22 cellular contexts compared by ENCODE assay signal in genomic region chr6:24340998-24341934, GRCh38. TPM values are rescaled to one million over a fixed set of nuclear protein-coding genes. Genes with fewer than 3 reads are reported as not detected.
A peak's percentile ranks its signal among the peaks of the same experiment; 100 is the strongest.
DNase-seq lines count a peak whose midpoint lies in the region; ATAC-seq, FAIRE-seq and TF ChIP-seq lines count a peak whose summit lies in the region.
"Had no signal": no experiment of that assay in that cellular context is flagged by ENCODE, and none has a peak within 500 bp of the region (broad histone marks: within the 10 kb centered on the region; RNA-seq: fewer than 3 reads in every experiment).

No MANE protein-coding gene starts in this region.

- ATAC-seq in pancreas (peak; percentile 82 to 94 (median 90)), GM18505 (IDR thresholded peaks at IDR 0.05; ENCODE audit: unreplicated experiment) (no peak), Right ventricle myocardium inferior (no peak), GM21737 (IDR thresholded peaks at IDR 0.05; ENCODE audit: unreplicated experiment) (no peak)
- ATAC-seq: CD8-positive, alpha-beta T cell; gastrocnemius medialis; psoas muscle had no signal

- 46 to 50% methylated on average over 6 of the region's 6 CpGs for WGBS in pancreas, 2 donors

- H3K27me3 ChIP-seq in kidney epithelial cell (ENCODE audit: control insufficient read depth, insufficient read depth, low read length) (no peaks in the 10 kb centered on the region), pancreas (no peaks in the 10 kb centered on the region)

- H3K9me3 ChIP-seq in pancreas, result no peaks in the 10 kb centered on the region
- H3K9me3 ChIP-seq: gastrocnemius medialis, psoas muscle had no signal

- no peak for FAIRE-seq in pancreas (lab: Jason Lieb, UNC)

- intact Hi-C loops in pancreas (cut with DNase I) (no loop called here), Right ventricle myocardium inferior (cut with DNase I) (no loop called here)

- H3K4me1 ChIP-seq in pancreas, result peaks cover 0 to 13% (median 8%) of the 10 kb centered on the region in 3 donors
- H3K4me1 ChIP-seq: gastrocnemius medialis, psoas muscle, tibial artery had no signal

- H3K4me3 ChIP-seq in kidney epithelial cell (ENCODE audit: low read depth, low read length), result no peak overlapping the region
- H3K4me3 ChIP-seq in pancreas, result no peak overlapping the region
- H3K4me3 ChIP-seq: gastrocnemius medialis, psoas muscle, smooth muscle cell, tibial artery had no signal

- H3K36me3 ChIP-seq in kidney epithelial cell (ENCODE audit: control insufficient read depth, insufficient read depth, low read length) (peaks cover 3% of the 10 kb centered on the region), pancreas (peaks cover 0 to 3% (median 0%) of the 10 kb centered on the region in 3 donors)
- H3K36me3 ChIP-seq: gastrocnemius medialis, tibial artery had no signal

- no peak for TF ChIP-seq CTCF in kidney epithelial cell (IDR thresholded peaks at IDR 0.05; ENCODE audit: insufficient read depth, low read length, poor library complexity, severe bottlenecking)
- no peak for TF ChIP-seq CTCF in pancreas (IDR thresholded peaks at IDR 0.05)

- TF ChIP-seq POLR2A in GM18505 (IDR thresholded peaks at IDR 0.05; ENCODE audit: borderline replicate concordance, extremely low read depth, insufficient read depth, insufficient read length), result no peak

- DNase-seq in HuH-7 (ENCODE audit: low spot score) (peak; percentile 34), astrocyte of the hippocampus (ENCODE audit: low read depth, low spot score) (peak; percentile 38), kidney epithelial cell (ENCODE audit: low read depth) (peak; percentile 89), pancreas (peak in 2 of 6 donors; percentile 19 to 28), NCI-H2029 treated with DMSO at 0.1 percent for 48 hours (lab: John Stamatoyannopoulos, UW) (no peak), Right ventricle myocardium inferior (ENCODE audit: missing footprints) (no peak)
- DNase-seq: activated CD4-positive, alpha-beta T cell treated with anti-CD3 and anti-CD28 coated beads, Interleukin-2, amount 10 ng/mL, durations not matched to agents 7 days and 5 days; CD8-positive, alpha-beta T cell; dermis blood vessel endothelial cell; gastrocnemius medialis; HCEC 1CT; Kasumi-1; NCI-H1092 treated with DMSO at 0.1 percent for 48 hours; NCI-H2107; NCI-H524; psoas muscle; stimulated activated CD4-positive, alpha-beta T cell treated with anti-CD3 and anti-CD28 coated beads, Interleukin-2, amount 100 ng/mL, for 48 hours; stimulated activated naive CD4-positive, alpha-beta T cell treated with Interleukin-2 at 50 U/mL for 16 hours; tibial artery had no signal

- H3K27ac ChIP-seq in pancreas, result peak overlapping the region in 2 of 4 donors; percentile 62 to 68
- H3K27ac ChIP-seq: gastrocnemius medialis, psoas muscle, tibial artery had no signal

RNA-seq across cellular contexts. Expression of gene DCDC2, which starts 16.6 kb away (rescaled TPM):
- total RNA-seq in kidney epithelial cell (37.1 and 43.9 TPM in 2 replicates), pancreas (10 to 100 TPM; 20.6 to 40.4 (median 23.9) TPM), Right ventricle myocardium inferior (not detected)
- 10 to 100 TPM; 13.1 to 13.2 TPM for polyA plus RNA-seq in pancreas
- total RNA-seq: activated CD4-positive, alpha-beta T cell treated with anti-CD3 and anti-CD28 coated beads, Interleukin-2, amount 10 ng/mL, durations not matched to agents 7 days and 5 days; CD8-positive, alpha-beta T cell; smooth muscle cell had no signal
- polyA plus RNA-seq: smooth muscle cell had no signal

Comparison
In these comparisons a context has a peak if more than half of its experiments do, and no peak if none do; other contexts are left out.
1. DNase-seq: peak in HuH-7 (single experiment), astrocyte of the hippocampus (single experiment) and kidney epithelial cell (single experiment); none in NCI-H2029 treated with DMSO at 0.1 percent for 48 hours (single experiment) and Right ventricle myocardium inferior (single experiment).
2. ATAC-seq: peak in pancreas (4 of 4); none in GM18505 (single experiment), Right ventricle myocardium inferior (single experiment) and GM21737 (single experiment).
3. RNA of gene DCDC2, which starts 16.6 kb away (total RNA-seq): 37.1 to 43.9 TPM in kidney epithelial cell and 20.6 to 40.4 TPM in pancreas; not detected in Right ventricle myocardium inferior (single experiment); every median in the first group is over 10 times any median in the second.